ENCODE assay signal across 9 cellular contexts in the genomic region with DNA sequence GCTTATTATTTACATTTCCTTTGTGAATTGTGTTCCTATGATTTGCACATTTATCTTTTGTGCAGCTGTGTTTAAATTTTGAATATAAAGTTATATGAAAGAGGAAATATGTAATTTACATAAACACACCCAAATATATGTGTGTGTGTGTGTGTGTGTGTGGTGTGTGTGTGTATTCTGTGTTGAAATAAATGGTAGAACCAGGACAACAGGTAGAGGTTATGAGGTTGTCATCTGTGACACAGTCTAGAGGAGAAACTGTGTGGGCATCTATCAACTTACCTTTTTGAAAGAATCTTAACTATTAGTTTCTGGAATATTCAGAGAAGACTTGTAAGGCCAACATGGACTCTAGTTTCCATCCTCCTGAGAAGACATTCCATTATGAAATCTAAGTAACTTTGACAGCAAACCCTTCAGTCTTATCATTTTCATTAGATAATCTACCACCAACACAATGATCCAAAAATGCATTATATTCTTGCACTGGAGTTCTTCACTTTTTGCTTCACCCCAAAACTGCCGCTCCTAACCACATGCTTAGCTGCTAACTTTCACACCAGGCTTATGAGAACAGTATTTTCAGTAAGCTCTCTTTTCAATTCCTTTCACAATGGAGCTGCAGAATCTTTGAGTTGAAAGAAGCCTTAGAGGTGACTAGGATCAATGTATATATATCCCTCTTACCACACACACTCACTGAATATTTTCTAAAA. TPM values are rescaled to one million over a fixed set of nuclear protein-coding genes. Genes with fewer than 3 reads are reported as not detected.
DNase-seq lines count a peak whose midpoint lies in the region; ATAC-seq and TF ChIP-seq lines count a peak whose summit lies in the region.
"Had no signal": no experiment of that assay in that cellular context is flagged by ENCODE, and none has a peak within 500 bp of the region (broad histone marks: within the 10 kb centered on the region; RNA-seq: fewer than 3 reads in every experiment).

No MANE protein-coding gene starts in this region.

- H3K9me3 Mint-ChIP-seq in natural killer cell treated with Interleukin-12 subunit alpha and Interleukin-12 subunit beta and Interleukin-15 and Interleukin-18, amount 100 ng/mL, for 72 hours, result no peaks in the 10 kb centered on the region

- H4K20me1 ChIP-seq in Karpas-422 (ENCODE audit: insufficient read depth, low read depth, low read length) (no peaks in the 10 kb centered on the region), hepatocyte (ENCODE audit: insufficient read depth, poor library complexity, severe bottlenecking) (no peaks in the 10 kb centered on the region)

- H3K4me1 ChIP-seq in Karpas-422 (ENCODE audit: low read length) (peaks cover 88% of the 10 kb centered on the region), hepatocyte (ENCODE audit: insufficient read depth) (peaks cover 12% of the 10 kb centered on the region)

- H3K4me2 ChIP-seq in Karpas-422 (ENCODE audit: low read depth, low read length, poor library complexity, severe bottlenecking), result peak overlapping the region; percentile 25
- H3K4me2 ChIP-seq in hepatocyte, result no peak overlapping the region

- H2AFZ ChIP-seq in Karpas-422 (ENCODE audit: low read length), result no peak overlapping the region
- no peak overlapping the region for H2AFZ ChIP-seq in hepatocyte

- peaks cover 64 to 77% of the 10 kb centered on the region in 2 donors for H3K4me1 Mint-ChIP-seq in natural killer cell treated with Interleukin-12 subunit alpha and Interleukin-12 subunit beta and Interleukin-15 and Interleukin-18, amount 100 ng/mL, for 72 hours (ENCODE audit: low read depth in 2 of 2)

- peak; percentile 71 for DNase-seq in SIG-M5 treated with dmso at 0.1 percent for 504 hours (lab: John Stamatoyannopoulos, UW; ENCODE audit: unreplicated experiment)
- no peak for DNase-seq in SIG-M5 (lab: John Stamatoyannopoulos, UW)
- DNase-seq in Karpas-422, result peak; percentile 53
- DNase-seq in natural killer cell treated with Interleukin-12 subunit alpha and Interleukin-12 subunit beta and Interleukin-15 and Interleukin-18, amount 100 ng/mL, for 72 hours (ENCODE audit: low spot score), result no peak
- no peak for DNase-seq in NCI-H2081 treated with DMSO at 0.1 percent for 48 hours (lab: John Stamatoyannopoulos, UW)
- DNase-seq in SHP77 treated with DMSO at 0.1 percent for 48 hours (lab: John Stamatoyannopoulos, UW), result no peak
- no peak for DNase-seq in hepatocyte (ENCODE audit: low spot score)
- DNase-seq: posterior cingulate gyrus had no signal

- peak overlapping the region; percentile 77 for H3K4me3 Mint-ChIP-seq in natural killer cell treated with Interleukin-12 subunit alpha and Interleukin-12 subunit beta and Interleukin-15 and Interleukin-18, amount 100 ng/mL, for 72 hours

- peak overlapping the region; percentile 87 to 90 for H3K27ac Mint-ChIP-seq in natural killer cell treated with Interleukin-12 subunit alpha and Interleukin-12 subunit beta and Interleukin-15 and Interleukin-18, amount 100 ng/mL, for 72 hours

- H3K9me3 ChIP-seq in Karpas-422 (ENCODE audit: low read length) (no peaks in the 10 kb centered on the region), hepatocyte (ENCODE audit: low read depth) (no peaks in the 10 kb centered on the region)

- TF ChIP-seq CTCF in hepatocyte (IDR thresholded peaks at IDR 0.05; ENCODE audit: poor library complexity), result no peak

- ATAC-seq in HG02588 (IDR thresholded peaks at IDR 0.05; ENCODE audit: unreplicated experiment), result peak; percentile 38
- peak; percentile 56 to 64 for ATAC-seq in natural killer cell treated with Interleukin-12 subunit alpha and Interleukin-12 subunit beta and Interleukin-15 and Interleukin-18, amount 100 ng/mL, for 72 hours

- 91% methylated on average over 1 of the region's 1 CpG for WGBS in hepatocyte (ENCODE audit: low lambda C conversion rate, missing lambda C conversion rate)

- H3K9ac ChIP-seq in Karpas-422 (ENCODE audit: low read length), result no peak overlapping the region; the same call in 1 of the 2 replicates

- no peak overlapping the region for H3K4me3 ChIP-seq in Karpas-422 (ENCODE audit: low read length)
- no peak overlapping the region for H3K4me3 ChIP-seq in hepatocyte

- H3K27me3 Mint-ChIP-seq in natural killer cell treated with Interleukin-12 subunit alpha and Interleukin-12 subunit beta and Interleukin-15 and Interleukin-18, amount 100 ng/mL, for 72 hours, result no peaks in the 10 kb centered on the region

- peak overlapping the region; percentile 99 for H3K27ac ChIP-seq in Karpas-422 (ENCODE audit: low read length)
- H3K27ac ChIP-seq in hepatocyte, result no peak overlapping the region

- H3K9me2 ChIP-seq in Karpas-422 (replicated peaks; ENCODE audit: insufficient read depth, low read length), result no peaks in the 10 kb centered on the region
- H3K9me2 ChIP-seq in hepatocyte (replicated peaks; ENCODE audit: insufficient read depth), result no peaks in the 10 kb centered on the region

- H3K79me2 ChIP-seq in Karpas-422 (ENCODE audit: low read length) (peaks cover 78% of the 10 kb centered on the region), hepatocyte (no peaks in the 10 kb centered on the region)

- H3K36me3 ChIP-seq in Karpas-422 (ENCODE audit: insufficient read depth, low read length) (peaks cover 15% of the 10 kb centered on the region), hepatocyte (replicated peaks; ENCODE audit: insufficient read depth, low read depth) (no peaks in the 10 kb centered on the region)

- H3K27me3 ChIP-seq in Karpas-422 (ENCODE audit: low read length) (no peaks in the 10 kb centered on the region), hepatocyte (no peaks in the 10 kb centered on the region)

- peaks cover 6% of the 10 kb centered on the region for H3K36me3 Mint-ChIP-seq in natural killer cell treated with Interleukin-12 subunit alpha and Interleukin-12 subunit beta and Interleukin-15 and Interleukin-18, amount 100 ng/mL, for 72 hours

RNA-seq across cellular contexts. Expression of a gene that starts 21.7 kb away (rescaled TPM):
- total RNA-seq in Karpas-422 (2014; rRNA removed; shearing (Covaris generic); ENCODE audit: low replicate concordance), result 367 and 812 TPM in 2 replicates
- 100 to 1,000 TPM; 334 to 761 TPM for total RNA-seq in natural killer cell treated with Interleukin-12 subunit alpha and Interleukin-12 subunit beta and Interleukin-15 and Interleukin-18, amount 100 ng/mL, for 72 hours
- total RNA-seq in hepatocyte, result 0.44 and 0.87 TPM in 2 replicates
- 0.11 TPM in 1 of 2 replicates, not detected in the other for polyA plus RNA-seq in hepatocyte

Comparison
In these comparisons a context has a peak if more than half of its experiments do, and no peak if none do; other contexts are left out.
1. DNase-seq: peak in SIG-M5 treated with dmso at 0.1 percent for 504 hours (single experiment) and Karpas-422 (single experiment); none in SIG-M5 (single experiment), natural killer cell treated with Interleukin-12 subunit alpha and Interleukin-12 subunit beta and Interleukin-15 and Interleukin-18, amount 100 ng/mL, for 72 hours (single experiment), NCI-H2081 treated with DMSO at 0.1 percent for 48 hours (single experiment), SHP77 treated with DMSO at 0.1 percent for 48 hours (single experiment) and hepatocyte (single experiment).
2. RNA of a gene that starts 21.7 kb away (total RNA-seq): 367 to 812 TPM in Karpas-422 and 334 to 761 TPM in natural killer cell treated with Interleukin-12 subunit alpha and Interleukin-12 subunit beta and Interleukin-15 and Interleukin-18, amount 100 ng/mL, for 72 hours; 0.44 to 0.87 TPM in hepatocyte; every median in the first group is over 100 times any median in the second.